15 cellular contexts compared by ENCODE assay signal in genomic region chr3:1446531-1446930, GRCh38.
DNase-seq lines count a peak whose midpoint lies in the region; ATAC-seq lines count a peak whose summit lies in the region.
"Had no signal": no experiment of that assay in that cellular context is flagged by ENCODE, and none has a peak within 500 bp of the region (broad histone marks: within the 10 kb centered on the region; RNA-seq: fewer than 3 reads in every experiment).

No MANE protein-coding gene starts in this region.

- no peak overlapping the region for H3K4me3 ChIP-seq in urinary bladder (ENCODE audit: low read depth, low read length)
- H3K4me3 ChIP-seq: GM23248 had no signal

- no peaks in the 10 kb centered on the region for H3K36me3 ChIP-seq in urinary bladder (ENCODE audit: insufficient read depth)
- H3K36me3 ChIP-seq: BE2C had no signal

- DNase-seq in caudate nucleus (lab: John Stamatoyannopoulos, UW) (peak in 2 of 61 donors; percentile 0 to 4), globus pallidus (ENCODE audit: low spot score) (peak; percentile 73), pons (ENCODE audit: low spot score) (peak; percentile 93), DMS153 treated with DMSO at 0.1 percent for 48 hours (lab: John Stamatoyannopoulos, UW; ENCODE audit: unreplicated experiment) (no peak), D341Med (ENCODE audit: low spot score) (no peak)
- DNase-seq: BE2C; CD4-positive, alpha-beta memory T cell; DMS153; DND-41; GF-D8; GM23248 had no signal

- H3K4me1 ChIP-seq in urinary bladder (ENCODE audit: insufficient read depth): no peaks in the 10 kb centered on the region
- H3K4me1 ChIP-seq: BE2C had no signal

- ATAC-seq in HG02623 (IDR thresholded peaks at IDR 0.05; ENCODE audit: unreplicated experiment): no peak
- ATAC-seq: HCT116 had no signal

- peak overlapping the region; percentile 64 for H3K27ac ChIP-seq in caudate nucleus (ENCODE audit: low read depth, low read length)
- H3K27ac ChIP-seq in urinary bladder (ENCODE audit: low read depth): peak overlapping the region; percentile 5
- H3K27ac ChIP-seq: C4-2B, GM23248 had no signal

Comparison
In these comparisons a context has a peak if more than half of its experiments do, and no peak if none do; other contexts are left out.
1. DNase-seq: peak in globus pallidus (single experiment) and pons (single experiment); none in DMS153 treated with DMSO at 0.1 percent for 48 hours (single experiment) and D341Med (single experiment).